ENCODE assay signal across 24 cellular contexts in genomic region chr1:168621356-168621755, GRCh38. TPM values are rescaled to one million over a fixed set of nuclear protein-coding genes. Genes with fewer than 3 reads are reported as not detected.
DNase-seq lines count a peak whose midpoint lies in the region; ATAC-seq and TF ChIP-seq lines count a peak whose summit lies in the region.
"Had no signal": no experiment of that assay in that cellular context is flagged by ENCODE, and none has a peak within 500 bp of the region (broad histone marks: within the 10 kb centered on the region; RNA-seq: fewer than 3 reads in every experiment).

No MANE protein-coding gene starts in this region.

- H3K36me3 ChIP-seq in osteoblast (ENCODE audit: insufficient read depth, low read length) (no peaks in the 10 kb centered on the region), MM.1S (replicated peaks; ENCODE audit: insufficient read depth, low read length) (no peaks in the 10 kb centered on the region)
- H3K36me3 ChIP-seq: ascending aorta, transverse colon had no signal

- H3K79me2 ChIP-seq in osteoblast (ENCODE audit: insufficient read depth, low read length) (no peaks in the 10 kb centered on the region), MM.1S (ENCODE audit: low read length) (no peaks in the 10 kb centered on the region)

- DNase-seq in EL (peak; percentile 19), astrocyte of the hippocampus (ENCODE audit: low read depth, low spot score) (peak; percentile 53), left ventricle myocardium superior (no peak), osteoblast (ENCODE audit: insufficient read length, low spot score, missing footprints) (peak; percentile 23), NCI-H187 (lab: John Stamatoyannopoulos, UW) (no peak), MM.1S (no peak), pons (ENCODE audit: low spot score) (no peak)
- DNase-seq in activated CD4-positive, alpha-beta T cell treated with anti-CD3 and anti-CD28 coated beads, Interleukin-2, amount 10 ng/mL, durations not matched to agents 7 days and 5 days, result no peak
- DNase-seq: activated CD4-positive, alpha-beta T cell treated with anti-CD3 and anti-CD28 coated beads, Interleukin-2, amount 50 U/mL, for 4 hours; DMS53; effector CD4-positive, alpha-beta T cell; KG1; NCI-H146; NCI-H524 treated with DMSO at 0.1 percent for 48 hours; occipital lobe; RPMI8226; stimulated activated CD4-positive, alpha-beta T cell treated with anti-CD3 and anti-CD28 coated beads, Interleukin-15, amount 100 ng/mL, for 24 hours; transverse colon had no signal

- peak; percentile 70 for ATAC-seq in left ventricle myocardium superior
- ATAC-seq: activated T-helper 17 cell treated with anti-CD3 and anti-CD28 coated beads, Interleukin-2, amount 50 U/mL, for 72 hours; GM12878 had no signal

- H3K4me2 ChIP-seq in osteoblast (ENCODE audit: insufficient read depth, low read length) (no peak overlapping the region), MM.1S (ENCODE audit: low read depth, low read length) (no peak overlapping the region)

- no peak overlapping the region for H2AFZ ChIP-seq in osteoblast (ENCODE audit: low read length)
- no peak overlapping the region for H2AFZ ChIP-seq in MM.1S (ENCODE audit: low read length)

- H4K20me1 ChIP-seq in osteoblast (ENCODE audit: insufficient read depth, low read length) (no peaks in the 10 kb centered on the region), MM.1S (ENCODE audit: insufficient read depth, low read length) (no peaks in the 10 kb centered on the region)

- POLR2A ChIA-PET in activated CD4-positive, alpha-beta T cell treated with anti-CD3 and anti-CD28 coated beads, Interleukin-2, amount 10 ng/mL, durations not matched to agents 7 days and 5 days (lab: Charles Lee), result no interaction called here

- intact Hi-C loops in left ventricle myocardium superior (cut with micrococcal nuclease), result no loop called here

- no peak overlapping the region for H3K4me3 Mint-ChIP-seq in activated CD4-positive, alpha-beta T cell treated with anti-CD3 and anti-CD28 coated beads, Interleukin-2, amount 10 ng/mL, durations not matched to agents 7 days and 5 days
- H3K4me3 Mint-ChIP-seq: activated T-helper 17 cell treated with anti-CD3 and anti-CD28 coated beads, Interleukin-2, amount 50 U/mL, for 72 hours; B cell had no signal

- CTCF ChIA-PET in activated CD4-positive, alpha-beta T cell treated with anti-CD3 and anti-CD28 coated beads, Interleukin-2, amount 10 ng/mL, durations not matched to agents 7 days and 5 days (lab: Charles Lee), result interaction anchor here (0.7 kb wide), 1 partner anchor 221 kb away, joined by 3 read pairs; no protein-coding TSS in a partner anchor

- H3K27ac Mint-ChIP-seq in activated CD4-positive, alpha-beta T cell treated with anti-CD3 and anti-CD28 coated beads, Interleukin-2, amount 10 ng/mL, durations not matched to agents 7 days and 5 days, result no peak overlapping the region
- H3K27ac Mint-ChIP-seq: activated T-helper 17 cell treated with anti-CD3 and anti-CD28 coated beads, Interleukin-2, amount 50 U/mL, for 72 hours; B cell had no signal

- H3K27me3 ChIP-seq in osteoblast (ENCODE audit: insufficient read depth, low read length), result no peaks in the 10 kb centered on the region
- H3K27me3 ChIP-seq in MM.1S (replicated peaks; ENCODE audit: insufficient read depth, low read length), result no peaks in the 10 kb centered on the region
- H3K27me3 ChIP-seq: ascending aorta, transverse colon had no signal

- no peak overlapping the region for H3K9ac ChIP-seq in MM.1S (ENCODE audit: low read length)

- no peaks in the 10 kb centered on the region for H3F3A ChIP-seq in MM.1S (ENCODE audit: insufficient read depth, low read length)

- H3K27ac ChIP-seq in osteoblast (ENCODE audit: low read depth, low read length), result no peak overlapping the region
- H3K27ac ChIP-seq in MM.1S (ENCODE audit: low read length), result no peak overlapping the region
- H3K27ac ChIP-seq: ascending aorta, transverse colon had no signal

- no peaks in the 10 kb centered on the region for H3K4me1 Mint-ChIP-seq in activated CD4-positive, alpha-beta T cell treated with anti-CD3 and anti-CD28 coated beads, Interleukin-2, amount 10 ng/mL, durations not matched to agents 7 days and 5 days
- H3K4me1 Mint-ChIP-seq: activated T-helper 17 cell treated with anti-CD3 and anti-CD28 coated beads, Interleukin-2, amount 50 U/mL, for 72 hours; B cell had no signal

- no peaks in the 10 kb centered on the region for H3K9me2 ChIP-seq in MM.1S (replicated peaks; ENCODE audit: insufficient read depth, low read length)

- H3K27me3 Mint-ChIP-seq in activated CD4-positive, alpha-beta T cell treated with anti-CD3 and anti-CD28 coated beads, Interleukin-2, amount 10 ng/mL, durations not matched to agents 7 days and 5 days, result peaks cover 9% of the 10 kb centered on the region
- H3K27me3 Mint-ChIP-seq: B cell had no signal

- H3K4me3 ChIP-seq in osteoblast (ENCODE audit: insufficient read depth, low read length), result no peak overlapping the region
- no peak overlapping the region for H3K4me3 ChIP-seq in MM.1S (ENCODE audit: low read length)
- H3K4me3 ChIP-seq: ascending aorta, GM12878, lung, transverse colon had no signal

- H3K9me3 ChIP-seq in osteoblast (ENCODE audit: low read depth, low read length) (no peaks in the 10 kb centered on the region), MM.1S (replicated peaks; ENCODE audit: insufficient read depth, low read length) (no peaks in the 10 kb centered on the region)
- H3K9me3 ChIP-seq: ascending aorta, transverse colon had no signal

- no peaks in the 10 kb centered on the region for H3K36me3 Mint-ChIP-seq in activated CD4-positive, alpha-beta T cell treated with anti-CD3 and anti-CD28 coated beads, Interleukin-2, amount 10 ng/mL, durations not matched to agents 7 days and 5 days (ENCODE audit: low read depth)

- no peaks in the 10 kb centered on the region for H3K9me3 Mint-ChIP-seq in activated CD4-positive, alpha-beta T cell treated with anti-CD3 and anti-CD28 coated beads, Interleukin-2, amount 10 ng/mL, durations not matched to agents 7 days and 5 days
- H3K9me3 Mint-ChIP-seq: activated T-helper 17 cell treated with anti-CD3 and anti-CD28 coated beads, Interleukin-2, amount 50 U/mL, for 72 hours had no signal

- TF ChIP-seq CTCF in osteoblast (IDR thresholded peaks at IDR 0.05; ENCODE audit: extremely low read depth, low read depth, low read length), result no peak
- TF ChIP-seq CTCF in MM.1S (IDR thresholded peaks at IDR 0.05; ENCODE audit: low read length), result no peak

- H3K4me1 ChIP-seq in osteoblast (ENCODE audit: insufficient read depth, low read length) (peaks cover 13% of the 10 kb centered on the region), MM.1S (ENCODE audit: low read length) (no peaks in the 10 kb centered on the region)
- H3K4me1 ChIP-seq: ascending aorta, transverse colon had no signal

RNA-seq across cellular contexts. Expression of gene XCL1, which starts 45.0 kb away (rescaled TPM):
- total RNA-seq in left ventricle myocardium superior (0.67 TPM), osteoblast (not detected in 2 replicates)
- total RNA-seq in activated CD4-positive, alpha-beta T cell treated with anti-CD3 and anti-CD28 coated beads, Interleukin-2, amount 10 ng/mL, durations not matched to agents 7 days and 5 days, result under 1 TPM in 1 of 2 experiments, not detected in 1; 0.15 TPM
- total RNA-seq: ascending aorta, B cell, glomerular endothelial cell, occipital lobe had no signal

Comparison
In these comparisons a context has a peak if more than half of its experiments do, and no peak if none do; other contexts are left out.
1. DNase-seq: peak in EL (single experiment), astrocyte of the hippocampus (single experiment) and osteoblast (single experiment); none in left ventricle myocardium superior (single experiment), NCI-H187 (0 of 2), MM.1S (single experiment), pons (single experiment) and activated CD4-positive, alpha-beta T cell treated with anti-CD3 and anti-CD28 coated beads, Interleukin-2, amount 10 ng/mL, durations not matched to agents 7 days and 5 days (single experiment).